23 cellular contexts compared by ENCODE assay signal in genomic region chr11:18404062-18404461, GRCh38. TPM values are rescaled to one million over a fixed set of nuclear protein-coding genes. Genes with fewer than 3 reads are reported as not detected.
DNase-seq lines count a peak whose midpoint lies in the region; FAIRE-seq and TF ChIP-seq lines count a peak whose summit lies in the region.
"Had no signal": no experiment of that assay in that cellular context is flagged by ENCODE, and none has a peak within 500 bp of the region (broad histone marks: within the 10 kb centered on the region; RNA-seq: fewer than 3 reads in every experiment).

No MANE protein-coding gene starts in this region.

- POLR2A ChIA-PET in RWPE1 (lab: Yijun Ruan, JAX; ENCODE audit: low non-redundant PET), result no interaction called here

- no peak for TF ChIP-seq POLR2A in prostate gland (IDR thresholded peaks at IDR 0.05)

- H3K4me3 ChIP-seq in cardiac muscle cell, result no peak overlapping the region
- H3K4me3 ChIP-seq in prostate gland, result no peak overlapping the region
- H3K4me3 ChIP-seq: A549, MG63 had no signal

- CTCF ChIA-PET in RWPE1 (lab: Yijun Ruan, JAX), result no interaction called here

- H3K27ac ChIP-seq in cardiac muscle cell (peak overlapping the region; percentile 56), RWPE1 (peak overlapping the region; percentile 54), epithelial cell of prostate (peak overlapping the region; percentile 75), prostate gland (no peak overlapping the region)
- H3K27ac ChIP-seq: A549 had no signal

- DNase-seq in cardiac muscle cell (ENCODE audit: low read depth in 1 of 2, low spot score in 1 of 2), result no peak
- DNase-seq in cardiac septum (ENCODE audit: low spot score), result no peak
- DNase-seq in RWPE1 (ENCODE audit: low spot score), result no peak
- DNase-seq in epithelial cell of prostate (ENCODE audit: low read depth, low spot score), result no peak
- no peak for DNase-seq in NCI-H2081 treated with DMSO at 0.1 percent for 48 hours (lab: John Stamatoyannopoulos, UW)
- DNase-seq in prostate gland (ENCODE audit: low spot score), result no peak
- no peak for DNase-seq in RCC 7860 (ENCODE audit: low spot score)
- DNase-seq: BE2C; CD4-positive, CD25-positive, alpha-beta regulatory T cell; EL; Kasumi-1; MG63; NCI-H1092; NCI-H1436; NCI-H187 treated with DMSO at 0.1 percent for 48 hours; NCI-H2227 treated with DMSO at 0.1 percent for 48 hours; NCI-H510A treated with DMSO at 0.1 percent for 48 hours; NCI-H748 treated with DMSO at 0.1 percent for 48 hours; Right ventricle myocardium superior had no signal

- intact Hi-C loops in cardiac septum (cut with DNase I), result no loop called here
- intact Hi-C loops in prostate gland (cut with DNase I), result no loop called here

- H3K27me3 ChIP-seq in cardiac muscle cell (no peaks in the 10 kb centered on the region), prostate gland (replicated peaks; ENCODE audit: insufficient read depth) (no peaks in the 10 kb centered on the region)
- H3K27me3 ChIP-seq: BE2C, MG63 had no signal

- H3K36me3 ChIP-seq in cardiac muscle cell (peaks cover 88% of the 10 kb centered on the region), prostate gland (peaks cover 7 to 12% of the 10 kb centered on the region in 2 donors)
- H3K36me3 ChIP-seq: BE2C had no signal

- WGBS in prostate gland, result 97% methylated on average over 4 of the region's 4 CpGs

- TF ChIP-seq CTCF in cardiac muscle cell (IDR thresholded peaks at IDR 0.05; ENCODE audit: low read depth, low read length) (no peak), RWPE1 (conservative IDR thresholded peaks at IDR 0.05; ENCODE audit: low read depth) (no peak), prostate gland (IDR thresholded peaks at IDR 0.05) (no peak)

- no peak for FAIRE-seq in RCC 7860 (lab: Jason Lieb, UNC)
- FAIRE-seq: A549, GM19239 had no signal

- H3K9me3 ChIP-seq in cardiac muscle cell (ENCODE audit: low read depth) (no peaks in the 10 kb centered on the region), prostate gland (no peaks in the 10 kb centered on the region)
- H3K9me3 ChIP-seq: A549, BE2C, MG63 had no signal

- no peaks in the 10 kb centered on the region for H3K4me1 ChIP-seq in cardiac muscle cell (ENCODE audit: low read depth)
- no peaks in the 10 kb centered on the region for H3K4me1 ChIP-seq in prostate gland (replicated peaks)
- H3K4me1 ChIP-seq: BE2C had no signal

RNA-seq across cellular contexts. Expression of gene LDHC, which starts 8.1 kb away (rescaled TPM):
- total RNA-seq in cardiac muscle cell, result not detected in 2 replicates
- not detected in 2 replicates for polyA plus RNA-seq in cardiac muscle cell
- total RNA-seq in cardiac septum, result 1.2 TPM
- 10 to 100 TPM in 1 of 2 donors, not detected in 1; 34.5 TPM for total RNA-seq in prostate gland
- total RNA-seq: CD4-positive, CD25-positive, alpha-beta regulatory T cell; H4; Right ventricle myocardium superior; SK-MEL-5 had no signal

RNA-seq across cellular contexts. Expression of gene LDHA, which starts 9.7 kb away (rescaled TPM):
- total RNA-seq in cardiac muscle cell (1,055 and 1,613 TPM in 2 replicates), cardiac septum (329 TPM), prostate gland (100 to 1,000 TPM; 182 to 192 TPM)
- 3,082 and 3,925 TPM in 2 replicates for polyA plus RNA-seq in cardiac muscle cell

RNA-seq across cellular contexts. Expression of gene LDHAL6A, which starts 51.6 kb away (rescaled TPM):
- total RNA-seq in cardiac muscle cell (not detected in 2 replicates), cardiac septum (not detected), prostate gland (under 1 TPM in 1 of 2 donors, not detected in 1; 0.23 TPM)
- 0.12 TPM in 1 of 2 replicates, not detected in the other for polyA plus RNA-seq in cardiac muscle cell
- total RNA-seq: CD4-positive, CD25-positive, alpha-beta regulatory T cell; H4; Right ventricle myocardium superior; SK-MEL-5 had no signal
- polyA plus RNA-seq: A549 had no signal

Comparison
In these comparisons a context has a peak if more than half of its experiments do, and no peak if none do; other contexts are left out.
1. H3K27ac ChIP-seq: peak in cardiac muscle cell (single experiment), RWPE1 (single experiment) and epithelial cell of prostate (single experiment); none in prostate gland (0 of 2).